Comparison of ENCODE assay signal across 21 cellular contexts in the genomic region with DNA sequence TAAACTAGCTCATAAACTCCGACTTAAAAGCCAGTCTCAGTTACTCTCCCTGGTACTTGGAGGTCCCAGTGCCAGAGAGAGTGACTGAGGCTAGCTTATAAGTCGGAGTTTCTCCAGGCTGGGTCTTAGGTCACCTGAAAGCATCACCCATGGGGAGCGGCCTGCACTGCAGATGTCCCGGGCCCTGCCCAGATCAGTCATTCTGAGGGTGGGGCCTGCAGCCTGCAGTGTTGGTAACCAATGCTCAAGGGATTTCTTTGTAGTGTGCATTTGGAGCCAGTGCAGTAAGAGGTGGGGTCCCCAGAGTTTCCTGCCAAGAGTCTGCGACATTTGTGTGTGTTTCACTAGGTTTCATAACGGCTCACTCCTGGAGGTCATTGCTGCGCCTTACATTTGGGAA. TPM values are rescaled to one million over a fixed set of nuclear protein-coding genes. Genes with fewer than 3 reads are reported as not detected.
A peak's percentile ranks its signal among the peaks of the same experiment; 100 is the strongest.
DNase-seq lines count a peak whose midpoint lies in the region; ATAC-seq and TF ChIP-seq lines count a peak whose summit lies in the region.
"Had no signal": no experiment of that assay in that cellular context is flagged by ENCODE, and none has a peak within 500 bp of the region (broad histone marks: within the 10 kb centered on the region; RNA-seq: fewer than 3 reads in every experiment).

No MANE protein-coding gene starts in this region.

- H3K9me3 ChIP-seq in spleen: no peaks in the 10 kb centered on the region
- H3K9me3 ChIP-seq: left lung, SK-N-SH had no signal

- no peaks in the 10 kb centered on the region for H3K4me1 ChIP-seq in foreskin keratinocyte
- H3K4me1 ChIP-seq in spleen: peaks cover 0 to 66% (median 31%) of the 10 kb centered on the region in 6 donors

- no peak overlapping the region for H3K4me3 Mint-ChIP-seq in T-helper 2 cell treated with Interferon-gamma antibody and Interleukin-4, amounts not matched to agents 5 μg/mL and 100 μg/mL, for 36 hours
- H3K4me3 Mint-ChIP-seq: activated T-helper 17 cell treated with anti-CD3 and anti-CD28 coated beads, Interleukin-2, amount 50 U/mL, for 72 hours; nephron progenitor cell had no signal

- in situ Hi-C loops in G401 (cut with HindIII; ENCODE audit: low sequenced_read_pairs): no loop called here

- 66 to 90% (median 81%) methylated on average over 5 to 7 of the region's 7 CpGs for WGBS in spleen, 5 donors

- H3K27ac ChIP-seq in foreskin keratinocyte (no peak overlapping the region), spleen (no peak overlapping the region)
- H3K27ac ChIP-seq: 22Rv1, left lung had no signal

- TF ChIP-seq POLR2A in NB4 (IDR thresholded peaks at IDR 0.05; ENCODE audit: extremely low read depth, insufficient read length) (no peak), spleen (IDR thresholded peaks at IDR 0.05) (no peak)

- H3K9me3 Mint-ChIP-seq in T-helper 2 cell treated with Interferon-gamma antibody and Interleukin-4, amounts not matched to agents 5 μg/mL and 100 μg/mL, for 36 hours: no peaks in the 10 kb centered on the region
- H3K9me3 Mint-ChIP-seq: activated T-helper 17 cell treated with anti-CD3 and anti-CD28 coated beads, Interleukin-2, amount 50 U/mL, for 72 hours; nephron progenitor cell had no signal

- TF ChIP-seq CTCF in NB4 (IDR thresholded peaks at IDR 0.05; ENCODE audit: low read depth, low read length) (no peak), foreskin keratinocyte (conservative IDR thresholded peaks at IDR 0.05) (no peak), spleen (IDR thresholded peaks at IDR 0.05 in 8 of 11, conservative IDR thresholded peaks at IDR 0.05 in 3 of 11) (no peak)

- no peaks in the 10 kb centered on the region for H3K27me3 Mint-ChIP-seq in T-helper 2 cell treated with Interferon-gamma antibody and Interleukin-4, amounts not matched to agents 5 μg/mL and 100 μg/mL, for 36 hours (ENCODE audit: low read depth)
- H3K27me3 Mint-ChIP-seq: activated T-helper 17 cell treated with anti-CD3 and anti-CD28 coated beads, Interleukin-2, amount 50 U/mL, for 72 hours had no signal

- H3K4me1 Mint-ChIP-seq in T-helper 2 cell treated with Interferon-gamma antibody and Interleukin-4, amounts not matched to agents 5 μg/mL and 100 μg/mL, for 36 hours (ENCODE audit: low read depth): peaks cover 26% of the 10 kb centered on the region

- peaks cover 5 to 52% (median 43%) of the 10 kb centered on the region in 6 donors for H3K36me3 ChIP-seq in spleen

- intact Hi-C loops in spleen (cut with DNase I; ENCODE audit: low total_unique reads): no loop called here

- no peaks in the 10 kb centered on the region for H3K27me3 ChIP-seq in foreskin keratinocyte
- no peaks in the 10 kb centered on the region for H3K27me3 ChIP-seq in spleen (replicated peaks in 1 of 7)
- H3K27me3 ChIP-seq: left lung had no signal

- H3K4me3 ChIP-seq in NB4 (ENCODE audit: low read depth, low read length) (no peak overlapping the region), spleen (no peak overlapping the region)
- H3K4me3 ChIP-seq: GM12878, K562, left lung had no signal

- ATAC-seq in foreskin keratinocyte: peak; percentile 33
- no peak for ATAC-seq in HG03159 (IDR thresholded peaks at IDR 0.05; ENCODE audit: unreplicated experiment)
- no peak for ATAC-seq in HG03520 (IDR thresholded peaks at IDR 0.05; ENCODE audit: unreplicated experiment)
- ATAC-seq: activated T-helper 17 cell treated with anti-CD3 and anti-CD28 coated beads, Interleukin-2, amount 50 U/mL, for 72 hours; GM12878; K562; left lung had no signal

- peak overlapping the region; percentile 70 for H3K27ac Mint-ChIP-seq in T-helper 2 cell treated with Interferon-gamma antibody and Interleukin-4, amounts not matched to agents 5 μg/mL and 100 μg/mL, for 36 hours
- H3K27ac Mint-ChIP-seq: activated T-helper 17 cell treated with anti-CD3 and anti-CD28 coated beads, Interleukin-2, amount 50 U/mL, for 72 hours had no signal

- DNase-seq in T-helper 2 cell treated with Interferon-gamma antibody and Interleukin-4, amounts not matched to agents 5 μg/mL and 100 μg/mL, for 36 hours (ENCODE audit: low spot score): no peak
- DNase-seq in T-helper 2 cell: no peak
- peak; percentile 60 for DNase-seq in NB4 (ENCODE audit: low read depth)
- no peak for DNase-seq in foreskin keratinocyte
- DNase-seq in spleen: peak; percentile 40
- DNase-seq in G401 (ENCODE audit: low spot score): no peak
- DNase-seq: activated CD4-positive, CD25-positive, alpha-beta regulatory T cell; cortex of kidney; NCI-H146; NCI-H524; nephron progenitor cell; RPMI8226; SK-N-SH; T-helper 9 cell had no signal

- peaks cover 16% of the 10 kb centered on the region for H3K36me3 Mint-ChIP-seq in T-helper 2 cell treated with Interferon-gamma antibody and Interleukin-4, amounts not matched to agents 5 μg/mL and 100 μg/mL, for 36 hours (ENCODE audit: low read depth)

RNA-seq across cellular contexts. Expression of gene TAB1, which starts 14.8 kb away (rescaled TPM):
- total RNA-seq in foreskin keratinocyte (14.6 and 15.3 TPM in 2 replicates), spleen (10 to 100 TPM; 19.3 to 34.8 (median 25.0) TPM)
- polyA plus RNA-seq in foreskin keratinocyte (14.8 and 15.5 TPM in 2 replicates), spleen (10 to 100 TPM; 12.4 to 20.2 (median 12.6) TPM)
- total RNA-seq in G401 (2014; rRNA removed; shearing (Covaris generic)): 35.1 and 38.2 TPM in 2 replicates

RNA-seq across cellular contexts. Expression of gene MGAT3, which starts 42.4 kb away (rescaled TPM):
- total RNA-seq in foreskin keratinocyte (not detected in 2 replicates), spleen (10 to 100 TPM in 4 of 7 donors, 1 to 10 TPM in 3; 8.1 to 14.4 (median 10.6) TPM)
- polyA plus RNA-seq in foreskin keratinocyte (not detected in 2 replicates), spleen (1 to 10 TPM; 1.3 to 4.2 (median 1.5) TPM)
- 13.8 and 18.6 TPM in 2 replicates for total RNA-seq in G401 (2014; rRNA removed; shearing (Covaris generic))

Comparison
In these comparisons a context has a peak if more than half of its experiments do, and no peak if none do; other contexts are left out.
1. DNase-seq: peak in NB4 (single experiment) and spleen (single experiment); none in T-helper 2 cell treated with Interferon-gamma antibody and Interleukin-4, amounts not matched to agents 5 μg/mL and 100 μg/mL, for 36 hours (single experiment), T-helper 2 cell (0 of 5), foreskin keratinocyte (0 of 2) and G401 (single experiment).